ENCODE assay signal across 7 cellular contexts in genomic region chr14:23675906-23676305, GRCh38. TPM values are rescaled to one million over a fixed set of nuclear protein-coding genes. Genes with fewer than 3 reads are reported as not detected.
"Had no signal": no experiment of that assay in that cellular context is flagged by ENCODE, and none has a peak within 500 bp of the region (broad histone marks: within the 10 kb centered on the region; RNA-seq: fewer than 3 reads in every experiment).

No MANE protein-coding gene starts in this region.

- ATAC-seq: HCT116, HepG2 had no signal

- DNase-seq: GM23248, GOT3, H7, HFFc6 had no signal

- FAIRE-seq: HepG2 had no signal

- H3K9me3 Mint-ChIP-seq: HFFc6 had no signal

- H3K27ac Mint-ChIP-seq: HFFc6, IgD-negative memory B cell had no signal

- H3K4me1 Mint-ChIP-seq: IgD-negative memory B cell had no signal

- H3K36me3 Mint-ChIP-seq: IgD-negative memory B cell had no signal

- H3K4me3 Mint-ChIP-seq: HFFc6, IgD-negative memory B cell had no signal

RNA-seq across cellular contexts. Expression of gene DHRS2, which starts 39.7 kb away (rescaled TPM):
- total RNA-seq: GM23248 had no signal
